ENCODE assay signal across 15 cellular contexts in the genomic region with DNA sequence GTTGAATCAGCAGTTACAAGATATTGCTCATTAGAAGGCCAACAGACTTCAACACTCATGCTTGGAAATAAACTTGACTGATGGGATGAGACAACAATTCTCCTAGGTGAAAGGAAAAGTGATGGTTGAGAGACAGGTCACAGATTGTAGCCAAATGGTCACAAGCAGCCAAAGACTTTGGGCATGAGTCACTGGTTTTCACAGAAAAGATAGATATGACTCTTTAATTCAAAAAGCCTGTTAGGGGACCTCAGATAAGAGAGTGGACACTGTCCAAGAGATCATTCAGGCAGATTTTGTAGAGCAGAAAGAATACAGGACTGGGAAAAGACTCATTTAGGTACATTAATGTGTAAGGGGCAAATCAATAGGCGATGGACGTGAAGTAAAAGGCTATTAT.
DNase-seq lines count a peak whose midpoint lies in the region; ATAC-seq and TF ChIP-seq lines count a peak whose summit lies in the region.
"Had no signal": no experiment of that assay in that cellular context is flagged by ENCODE, and none has a peak within 500 bp of the region (broad histone marks: within the 10 kb centered on the region; RNA-seq: fewer than 3 reads in every experiment).

No MANE protein-coding gene starts in this region.

- H3K27me3 Mint-ChIP-seq in activated naive CD4-positive, alpha-beta T cell treated with anti-CD3 and anti-CD28 coated beads for 36 hours (ENCODE audit: low read depth) = no peaks in the 10 kb centered on the region
- H3K27me3 Mint-ChIP-seq: CD4-positive, alpha-beta memory T cell had no signal

- H3K9me3 Mint-ChIP-seq in activated naive CD4-positive, alpha-beta T cell treated with anti-CD3 and anti-CD28 coated beads for 36 hours = peaks cover 7% of the 10 kb centered on the region

- no peaks in the 10 kb centered on the region for H3K36me3 Mint-ChIP-seq in activated naive CD4-positive, alpha-beta T cell treated with anti-CD3 and anti-CD28 coated beads for 36 hours (ENCODE audit: low read depth)
- H3K36me3 Mint-ChIP-seq: CD14-positive monocyte; CD4-positive, alpha-beta memory T cell had no signal

- no peak overlapping the region for H3K4me3 Mint-ChIP-seq in activated naive CD4-positive, alpha-beta T cell treated with anti-CD3 and anti-CD28 coated beads for 36 hours
- H3K4me3 Mint-ChIP-seq: CD14-positive monocyte; CD4-positive, alpha-beta memory T cell had no signal

- ATAC-seq in SK-N-SH treated with all-trans-retinoic acid at 6 μM for 48 hours (no peak; the same call in 2 of the 3 replicates), HG03045 (IDR thresholded peaks at IDR 0.05; ENCODE audit: unreplicated experiment) (no peak)

- DNase-seq in A172 (ENCODE audit: low spot score) (peak; percentile 50), NCI-H226 (peak; percentile 5), fibroblast of the aortic adventitia (ENCODE audit: low read depth) (peak; percentile 85), cerebellar nuclear complex (lab: John Stamatoyannopoulos, UW) (no peak)
- DNase-seq in activated naive CD4-positive, alpha-beta T cell treated with anti-CD3 and anti-CD28 coated beads for 36 hours = no peak
- DNase-seq: CD4-positive, alpha-beta memory T cell; DMS153; DMS79; GDM1; GM23248; HCEC 1CT had no signal

- H3K4me3 ChIP-seq in fibroblast of the aortic adventitia (ENCODE audit: low read depth, low read length) = no peak overlapping the region
- H3K4me3 ChIP-seq: BLaER1, GM23248 had no signal

- intact Hi-C loops in activated naive CD4-positive, alpha-beta T cell treated with anti-CD3 and anti-CD28 coated beads for 36 hours (cut with micrococcal nuclease) = no loop called here

- no peak overlapping the region for H3K27ac Mint-ChIP-seq in activated naive CD4-positive, alpha-beta T cell treated with anti-CD3 and anti-CD28 coated beads for 36 hours
- H3K27ac Mint-ChIP-seq: CD14-positive monocyte; CD4-positive, alpha-beta memory T cell had no signal

- CTCF ChIA-PET in activated naive CD4-positive, alpha-beta T cell treated with anti-CD3 and anti-CD28 coated beads for 36 hours (lab: Charles Lee) = no interaction called here

- no peaks in the 10 kb centered on the region for H3K4me1 Mint-ChIP-seq in activated naive CD4-positive, alpha-beta T cell treated with anti-CD3 and anti-CD28 coated beads for 36 hours (ENCODE audit: low read depth)
- H3K4me1 Mint-ChIP-seq: CD14-positive monocyte; CD4-positive, alpha-beta memory T cell had no signal

- TF ChIP-seq CTCF in fibroblast of the aortic adventitia (IDR thresholded peaks at IDR 0.05; ENCODE audit: insufficient read depth, low read length) = no peak

TF ChIP-seq in SK-N-SH treated with all-trans-retinoic acid at 6 μM for 48 hours, 23 proteins besides CTCF, POLR2A, EP300 and RAD21 (continues in another document):
- TF ChIP-seq SNAI2 (CRISPR knock-in tag; IDR thresholded peaks at IDR 0.05) (no peak), ISL1 (CRISPR knock-in tag; IDR thresholded peaks at IDR 0.05) (peak; percentile 86), GLIS3 (CRISPR knock-in tag; IDR thresholded peaks at IDR 0.05) (peak; percentile 73; the same call in 1 of the 2 replicates), CREB5 (CRISPR knock-in tag; IDR thresholded peaks at IDR 0.05; ENCODE audit: low read depth) (no peak), ZFP3 (CRISPR knock-in tag; IDR thresholded peaks at IDR 0.05) (no peak), ZNF70 (CRISPR knock-in tag; IDR thresholded peaks at IDR 0.05) (no peak), RARB (CRISPR knock-in tag; IDR thresholded peaks at IDR 0.05) (no peak), TOX (CRISPR knock-in tag; IDR thresholded peaks at IDR 0.05; ENCODE audit: borderline replicate concordance) (no peak), OSR1 (CRISPR knock-in tag; IDR thresholded peaks at IDR 0.05) (no peak), TSHZ2 (CRISPR knock-in tag; IDR thresholded peaks at IDR 0.05) (peak; percentile 86), CSDC2 (CRISPR knock-in tag; IDR thresholded peaks at IDR 0.05) (no peak), PATZ1 (CRISPR knock-in tag; IDR thresholded peaks at IDR 0.05; ENCODE audit: borderline replicate concordance) (no peak), TCF4 (CRISPR knock-in tag; IDR thresholded peaks at IDR 0.05; ENCODE audit: borderline replicate concordance) (peak; percentile 93), BACH2 (CRISPR knock-in tag; IDR thresholded peaks at IDR 0.05; ENCODE audit: borderline replicate concordance) (no peak), ARNTL (CRISPR knock-in tag; IDR thresholded peaks at IDR 0.05; ENCODE audit: borderline replicate concordance, low read depth) (no peak), ZNF565 (CRISPR knock-in tag; conservative IDR thresholded peaks at IDR 0.05; ENCODE audit: low read depth) (no peak), ZC3H10 (CRISPR knock-in tag; IDR thresholded peaks at IDR 0.05) (no peak), ZFP30 (CRISPR knock-in tag; IDR thresholded peaks at IDR 0.05) (no peak), ESRRG (CRISPR knock-in tag; IDR thresholded peaks at IDR 0.05) (no peak), PPARA (CRISPR knock-in tag; IDR thresholded peaks at IDR 0.05; ENCODE audit: borderline replicate concordance) (no peak)
- TF ChIP-seq, protein P1, sequence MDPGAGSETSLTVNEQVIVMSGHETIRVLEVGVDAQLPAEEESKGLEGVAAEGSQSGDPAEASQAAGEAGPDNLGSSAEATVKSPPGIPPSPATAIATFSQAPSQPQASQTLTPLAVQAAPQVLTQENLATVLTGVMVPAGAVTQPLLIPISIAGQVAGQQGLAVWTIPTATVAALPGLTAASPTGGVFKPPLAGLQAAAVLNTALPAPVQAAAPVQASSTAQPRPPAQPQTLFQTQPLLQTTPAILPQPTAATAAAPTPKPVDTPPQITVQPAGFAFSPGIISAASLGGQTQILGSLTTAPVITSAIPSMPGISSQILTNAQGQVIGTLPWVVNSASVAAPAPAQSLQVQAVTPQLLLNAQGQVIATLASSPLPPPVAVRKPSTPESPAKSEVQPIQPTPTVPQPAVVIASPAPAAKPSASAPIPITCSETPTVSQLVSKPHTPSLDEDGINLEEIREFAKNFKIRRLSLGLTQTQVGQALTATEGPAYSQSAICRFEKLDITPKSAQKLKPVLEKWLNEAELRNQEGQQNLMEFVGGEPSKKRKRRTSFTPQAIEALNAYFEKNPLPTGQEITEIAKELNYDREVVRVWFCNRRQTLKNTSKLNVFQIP (CRISPR knock-in tag; IDR thresholded peaks at IDR 0.05; ENCODE audit: borderline replicate concordance, low read depth) = no peak

Comparison
In these comparisons a context has a peak if more than half of its experiments do, and no peak if none do; other contexts are left out.
1. DNase-seq: peak in A172 (single experiment), NCI-H226 (single experiment) and fibroblast of the aortic adventitia (single experiment); none in activated naive CD4-positive, alpha-beta T cell treated with anti-CD3 and anti-CD28 coated beads for 36 hours (single experiment) and cerebellar nuclear complex (0 of 2).